8 cellular contexts compared by ENCODE assay signal in the genomic region with DNA sequence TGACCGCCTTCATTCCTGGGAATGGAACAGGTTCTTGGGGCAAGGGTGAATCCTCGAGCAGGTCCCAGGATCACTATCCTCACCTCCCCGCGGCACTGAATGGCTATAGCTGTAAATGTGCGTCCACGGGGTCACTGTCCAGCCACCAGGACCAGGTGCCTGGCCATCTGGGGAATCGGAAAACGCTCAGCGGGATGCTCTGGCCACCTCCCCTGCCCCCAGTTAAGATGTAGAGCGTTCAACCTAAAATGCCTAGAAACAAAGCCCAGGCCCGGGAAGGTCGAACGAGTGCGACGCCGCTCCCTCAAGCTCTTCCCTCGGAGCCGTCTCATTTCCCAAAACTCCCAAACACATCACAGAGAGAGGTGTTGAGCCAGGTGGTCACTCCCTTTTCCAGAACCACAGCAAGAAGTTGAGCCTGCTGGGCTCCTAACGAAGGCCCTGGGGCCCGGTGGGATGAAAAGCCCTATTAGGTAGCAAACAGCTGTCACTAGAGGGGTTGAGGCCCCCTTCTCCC. TPM values are rescaled to one million over a fixed set of nuclear protein-coding genes. Genes with fewer than 3 reads are reported as not detected.
DNase-seq lines count a peak whose midpoint lies in the region; ATAC-seq, FAIRE-seq and TF ChIP-seq lines count a peak whose summit lies in the region.

No MANE protein-coding gene starts in this region.

- CTCF ChIA-PET in A549 (lab: Yijun Ruan, JAX): interaction anchor here (0.6 to 3.9 kb wide), 10 partner anchors 10 to 353 kb away, joined by 3 to 35 read pairs (median 4); a partner anchor contains a TSS

- POLR2A ChIA-PET in A549 (lab: Yijun Ruan, JAX): interaction anchor here (0.8 to 3.2 kb wide), 10 partner anchors 9 to 729 kb away, joined by 3 to 38 read pairs (median 4); a partner anchor contains a TSS

- H3K4me3 ChIP-seq in A549: peak overlapping the region; percentile 82
- peak overlapping the region; percentile 99 for H3K4me3 ChIP-seq in Loucy (ENCODE audit: low read length, poor library complexity, severe bottlenecking)
- peak overlapping the region; percentile 60 to 100 (median 97) for H3K4me3 ChIP-seq in dorsolateral prefrontal cortex
- H3K4me3 ChIP-seq in mucosa of rectum (ENCODE audit: low read length in 2 of 2): peak overlapping the region; percentile 86 to 99

- H3F3A ChIP-seq in Loucy (ENCODE audit: low read depth): no peaks in the 10 kb centered on the region

- peak overlapping the region; percentile 97 for H3K4me2 ChIP-seq in A549
- peak overlapping the region; percentile 98 for H3K4me2 ChIP-seq in Loucy (ENCODE audit: low read depth, low read length, poor library complexity, severe bottlenecking)

- no peak for FAIRE-seq in A549 (lab: Jason Lieb, UNC)

- H3K79me2 ChIP-seq in Loucy (ENCODE audit: insufficient read depth, low read length): peaks cover 70% of the 10 kb centered on the region

- H3K4me1 ChIP-seq in A549: peaks cover 25% of the 10 kb centered on the region
- H3K4me1 ChIP-seq in Loucy (ENCODE audit: insufficient read depth, low read length, poor library complexity, severe bottlenecking): peaks cover 46% of the 10 kb centered on the region
- H3K4me1 ChIP-seq in mucosa of rectum (ENCODE audit: control insufficient read depth in 2 of 2, insufficient read depth in 2 of 2, low read length in 2 of 2): peaks cover 24 to 26% of the 10 kb centered on the region in 2 donors

- H3K9ac ChIP-seq in Loucy (ENCODE audit: low read depth, low read length, poor library complexity, severe bottlenecking): peak overlapping the region; percentile 86
- peak overlapping the region; percentile 88 to 98 for H3K9ac ChIP-seq in mucosa of rectum (ENCODE audit: low read depth in 1 of 2, low read length in 2 of 2)

- DNase-seq in A549 (ENCODE audit: low read depth in 1 of 2, low spot score in 1 of 2) (no peak), dorsolateral prefrontal cortex (no peak), NOMO-1 treated with DMSO at 0.1 percent for 48 hours (lab: John Stamatoyannopoulos, UW; ENCODE audit: unreplicated experiment) (no peak)
- DNase-seq in activated CD8-positive, alpha-beta memory T cell treated with anti-CD3 and anti-CD28 coated beads for 24 hours: no peak

- H2AFZ ChIP-seq in Loucy (ENCODE audit: low read length): peak overlapping the region; percentile 97; the same call in 1 of the 2 replicates

- no peaks in the 10 kb centered on the region for H3K9me2 ChIP-seq in Loucy (replicated peaks; ENCODE audit: low read depth, low read length)

- H3K27me3 ChIP-seq in Loucy (ENCODE audit: insufficient read depth, low read length, poor library complexity, severe bottlenecking): no peaks in the 10 kb centered on the region
- no peaks in the 10 kb centered on the region for H3K27me3 ChIP-seq in dorsolateral prefrontal cortex
- H3K27me3 ChIP-seq in mucosa of rectum (ENCODE audit: control insufficient read depth in 2 of 2, insufficient read depth in 2 of 2, low read length in 2 of 2): no peaks in the 10 kb centered on the region

- intact Hi-C loops in dorsolateral prefrontal cortex (cut with DNase I): loop anchor here (1.0 to 5.0 kb wide), 4 partner anchors 16 to 247 kb away; a partner anchor contains a TSS

- no peaks in the 10 kb centered on the region for H3K9me3 ChIP-seq in A549
- no peaks in the 10 kb centered on the region for H3K9me3 ChIP-seq in Loucy (ENCODE audit: insufficient read depth, low read depth, low read length)
- H3K9me3 ChIP-seq in mucosa of rectum (ENCODE audit: control insufficient read depth in 2 of 2, low read length in 2 of 2): no peaks in the 10 kb centered on the region

- no peak for ATAC-seq in A549
- no peak for ATAC-seq in HG03469 (IDR thresholded peaks at IDR 0.05; ENCODE audit: unreplicated experiment)
- no peak for ATAC-seq in HG03135 (IDR thresholded peaks at IDR 0.05; ENCODE audit: unreplicated experiment)

- H3K36me3 ChIP-seq in Loucy (ENCODE audit: insufficient read depth, low read length) (no peaks in the 10 kb centered on the region; the same call in 1 of the 2 replicates), mucosa of rectum (ENCODE audit: control insufficient read depth in 2 of 2, insufficient read depth in 2 of 2, low read length in 2 of 2) (peaks cover 3 to 11% of the 10 kb centered on the region in 2 donors)

- TF ChIP-seq CTCF in A549 (IDR thresholded peaks at IDR 0.05) (no peak), Loucy (conservative IDR thresholded peaks at IDR 0.05; ENCODE audit: low read length) (no peak), dorsolateral prefrontal cortex (IDR thresholded peaks at IDR 0.05 in 54 of 56, conservative IDR thresholded peaks at IDR 0.05 in 2 of 56; ENCODE audit: low read depth in 1 of 56, partially characterized antibody in 56 of 56) (no peak)

- no peak for TF ChIP-seq POLR2A in A549 (IDR thresholded peaks at IDR 0.05; ENCODE audit: low read length)

- WGBS in A549 (ENCODE audit: missing lambda C conversion rate): 5% methylated on average over 20 of the region's 20 CpGs

- TF ChIP-seq RAD21 in A549 (conservative IDR thresholded peaks at IDR 0.05 in 1 of 2, IDR thresholded peaks at IDR 0.05 in 1 of 2): no peak

- peak overlapping the region; percentile 95 to 96 for H3K27ac ChIP-seq in A549
- H3K27ac ChIP-seq in dorsolateral prefrontal cortex: peak overlapping the region in 57 of 59 donors; percentile 70 to 99 (median 96)
- H3K27ac ChIP-seq in mucosa of rectum (ENCODE audit: low read depth in 2 of 2, low read length in 2 of 2): peak overlapping the region; percentile 85 to 95

- H4K20me1 ChIP-seq in Loucy (ENCODE audit: insufficient read depth, low read length, poor library complexity, severe bottlenecking): peaks cover 45% of the 10 kb centered on the region

- TF ChIP-seq EP300 in A549 (IDR thresholded peaks at IDR 0.05): no peak

TF ChIP-seq in A549, 52 proteins besides CTCF, POLR2A, EP300 and RAD21:
- TF ChIP-seq HOXB5 (CRISPR knock-in tag; IDR thresholded peaks at IDR 0.05) (no peak), NPAS2 (CRISPR knock-in tag; IDR thresholded peaks at IDR 0.05; ENCODE audit: borderline replicate concordance) (no peak)
- TF ChIP-seq, protein P1, sequence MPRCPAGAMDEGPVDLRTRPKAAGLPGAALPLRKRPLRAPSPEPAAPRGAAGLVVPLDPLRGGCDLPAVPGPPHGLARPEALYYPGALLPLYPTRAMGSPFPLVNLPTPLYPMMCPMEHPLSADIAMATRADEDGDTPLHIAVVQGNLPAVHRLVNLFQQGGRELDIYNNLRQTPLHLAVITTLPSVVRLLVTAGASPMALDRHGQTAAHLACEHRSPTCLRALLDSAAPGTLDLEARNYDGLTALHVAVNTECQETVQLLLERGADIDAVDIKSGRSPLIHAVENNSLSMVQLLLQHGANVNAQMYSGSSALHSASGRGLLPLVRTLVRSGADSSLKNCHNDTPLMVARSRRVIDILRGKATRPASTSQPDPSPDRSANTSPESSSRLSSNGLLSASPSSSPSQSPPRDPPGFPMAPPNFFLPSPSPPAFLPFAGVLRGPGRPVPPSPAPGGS (IDR thresholded peaks at IDR 0.05): 0 out of 3 replicates have a peak, but pooled peaks have one; percentile 22
TF ChIP-seq in A549: peak in this region for 1.

RNA-seq across cellular contexts. Expression of a gene that starts 0.8 kb away (rescaled TPM):
- polyA plus RNA-seq in A549 (2011; rRNA removed) (8.4 and 9.5 TPM in 2 replicates), A549 (2017; fragmentation: RNase III; extraction: RNeasy Plus Mini Kit Qiagen cat#74134 plus additional on column Dnase treatment) (15.8 to 17.7 TPM (median 15.9 TPM) in 3 replicates)
- 29.9 and 35.6 TPM in 2 replicates for polyA plus RNA-seq in A549 (2012; cell fraction: cytosol; rRNA removed)
- polyA plus RNA-seq in A549 (2012; cell fraction: nucleus; rRNA removed): 89.6 and 119 TPM in 2 replicates
- polyA minus RNA-seq in A549 (2011; rRNA and poly(A)+ RNA removed): 7.1 and 8.4 TPM in 2 replicates
- total RNA-seq in dorsolateral prefrontal cortex: 10 to 100 TPM; 25.6 to 70.0 (median 40.7) TPM

RNA-seq across cellular contexts. Expression of a gene that starts 17.5 kb away (rescaled TPM):
- 9.2 and 20.0 TPM in 2 replicates for polyA plus RNA-seq in A549 (2011; rRNA removed)
- polyA plus RNA-seq in A549 (2012; cell fraction: cytosol; rRNA removed): 20.3 and 33.9 TPM in 2 replicates
- polyA plus RNA-seq in A549 (2012; cell fraction: nucleus; rRNA removed): 87.4 and 124 TPM in 2 replicates
- 23.7 to 26.4 TPM (median 26.3 TPM) in 3 replicates for polyA plus RNA-seq in A549 (2017; fragmentation: RNase III; extraction: RNeasy Plus Mini Kit Qiagen cat#74134 plus additional on column Dnase treatment)
- polyA minus RNA-seq in A549 (2011; rRNA and poly(A)+ RNA removed): 24.9 and 34.2 TPM in 2 replicates
- 10 to 100 TPM; 16.7 to 49.1 (median 26.4) TPM for total RNA-seq in dorsolateral prefrontal cortex

RNA-seq across cellular contexts. Expression of a gene that starts 25.6 kb away (rescaled TPM):
- polyA plus RNA-seq in A549 (2011; rRNA removed) (11.8 and 14.3 TPM in 2 replicates), A549 (2017; fragmentation: RNase III; extraction: RNeasy Plus Mini Kit Qiagen cat#74134 plus additional on column Dnase treatment) (5.2 to 5.8 TPM (median 5.6 TPM) in 3 replicates)
- 6.8 and 8.6 TPM in 2 replicates for polyA plus RNA-seq in A549 (2012; cell fraction: cytosol; rRNA removed)
- polyA plus RNA-seq in A549 (2012; cell fraction: nucleus; rRNA removed): 7.9 and 8.2 TPM in 2 replicates
- 5.4 and 6.1 TPM in 2 replicates for polyA minus RNA-seq in A549 (2011; rRNA and poly(A)+ RNA removed)
- total RNA-seq in dorsolateral prefrontal cortex: 10 to 100 TPM in 56 of 120 experiments, 1 to 10 TPM in 64; 5.5 to 19.0 (median 9.5) TPM

RNA-seq across cellular contexts. Expression of a gene that starts 28.0 kb away (rescaled TPM):
- polyA plus RNA-seq in A549 (2011; rRNA removed): 16.5 and 18.9 TPM in 2 replicates
- 19.6 and 22.0 TPM in 2 replicates for polyA plus RNA-seq in A549 (2012; cell fraction: cytosol; rRNA removed)
- polyA plus RNA-seq in A549 (2012; cell fraction: nucleus; rRNA removed): 52.7 and 56.8 TPM in 2 replicates
- polyA plus RNA-seq in A549 (2017; fragmentation: RNase III; extraction: RNeasy Plus Mini Kit Qiagen cat#74134 plus additional on column Dnase treatment): 10.6 to 13.4 TPM (median 12.0 TPM) in 3 replicates
- polyA minus RNA-seq in A549 (2011; rRNA and poly(A)+ RNA removed): 42.4 and 55.2 TPM in 2 replicates
- total RNA-seq in dorsolateral prefrontal cortex: 10 to 100 TPM; 14.0 to 42.7 (median 25.5) TPM

RNA-seq across cellular contexts. Expression of a gene that starts 39.5 kb away (rescaled TPM):
- polyA plus RNA-seq in A549 (2011; rRNA removed): 0.65 and 1.3 TPM in 2 replicates
- polyA plus RNA-seq in A549 (2012; cell fraction: cytosol; rRNA removed): 1.2 and 1.6 TPM in 2 replicates
- polyA plus RNA-seq in A549 (2012; cell fraction: nucleus; rRNA removed): 9.5 and 11.4 TPM in 2 replicates
- 0.79 to 1.0 TPM (median 0.90 TPM) in 3 replicates for polyA plus RNA-seq in A549 (2017; fragmentation: RNase III; extraction: RNeasy Plus Mini Kit Qiagen cat#74134 plus additional on column Dnase treatment)
- polyA minus RNA-seq in A549 (2011; rRNA and poly(A)+ RNA removed): 0.70 and 1.1 TPM in 2 replicates
- total RNA-seq in dorsolateral prefrontal cortex: 10 to 100 TPM in 4 of 120 experiments, 1 to 10 TPM in 116; 1.7 to 14.3 (median 4.9) TPM
